ENCODE assay signal across 1 cellular context in genomic region chr16:85010931-85011845, GRCh38.
TF ChIP-seq lines count a peak whose summit lies in the region.

ZDHHC7 (minus strand) TSS chr16:85011535; CDS start chr16:84990618, 20,917 bp downstream.

TF ChIP-seq in GM23338, 12 proteins besides CTCF, POLR2A, EP300 and RAD21 (continued from another document):
- no peak for TF ChIP-seq ZNF462 (CRISPR knock-in tag; IDR thresholded peaks at IDR 0.05)
TF ChIP-seq in GM23338: peak in this region for 3.
